ENCODE assay signal across 8 cellular contexts in genomic region chr10:3785251-3785848, GRCh38. TPM values are rescaled to one million over a fixed set of nuclear protein-coding genes. Genes with fewer than 3 reads are reported as not detected.
A peak's percentile ranks its signal among the peaks of the same experiment; 100 is the strongest.
DNase-seq lines count a peak whose midpoint lies in the region; ATAC-seq and TF ChIP-seq lines count a peak whose summit lies in the region.

No MANE protein-coding gene starts in this region.

- peak overlapping the region; percentile 100 for H3K9ac ChIP-seq in adipocyte (ENCODE audit: low read length)

- H3K4me3 ChIP-seq in adipocyte (ENCODE audit: low read length) = peak overlapping the region; percentile 96

- H3K36me3 ChIP-seq in adipocyte (ENCODE audit: control insufficient read depth, insufficient read depth, low read length, severe bottlenecking) = peaks cover 16% of the 10 kb centered on the region

- H3K27me3 Mint-ChIP-seq in type B pancreatic cell = peaks cover 7% of the 10 kb centered on the region

- H3K27me3 ChIP-seq in adipocyte (replicated peaks; ENCODE audit: control insufficient read depth, insufficient read depth, low read length) = no peaks in the 10 kb centered on the region

- peak overlapping the region; percentile 87 for H3K4me3 Mint-ChIP-seq in type B pancreatic cell

- DNase-seq in GM13977 (ENCODE audit: low spot score) (peak; percentile 100), NCI-H1436 (lab: John Stamatoyannopoulos, UW) (peak; percentile 97), SW 1271 (lab: John Stamatoyannopoulos, UW) (peak; percentile 81 to 87), adipocyte (ENCODE audit: low read depth) (peak; percentile 99), cardiac septum (ENCODE audit: low spot score) (peak; percentile 99), posterior cingulate gyrus (peak; percentile 96 to 100 (median 98)), type B pancreatic cell (ENCODE audit: extremely low spot score, unreplicated experiment) (peak; percentile 100)

- H3K4me1 ChIP-seq in adipocyte (ENCODE audit: control insufficient read depth, insufficient read depth, low read length) = peaks cover 22% of the 10 kb centered on the region

- intact Hi-C loops in cardiac septum (cut with DNase I) (loop anchor here (1.0 to 10.0 kb wide), 4 partner anchors 127 to 727 kb away; no protein-coding TSS in a partner anchor), posterior cingulate gyrus (cut with DNase I) (loop anchor here (10.0 kb wide), 3 partner anchors 311 to 869 kb away; no protein-coding TSS in a partner anchor)

- ATAC-seq in HG02852 (IDR thresholded peaks at IDR 0.05; ENCODE audit: unreplicated experiment) = peak; percentile 72

- peaks cover 32% of the 10 kb centered on the region for H3K4me1 Mint-ChIP-seq in type B pancreatic cell (ENCODE audit: unreplicated experiment)

- H3K9me3 ChIP-seq in adipocyte (ENCODE audit: control insufficient read depth, low read length) = no peaks in the 10 kb centered on the region

- peak overlapping the region; percentile 99 for H3K27ac Mint-ChIP-seq in type B pancreatic cell

- in situ Hi-C loops in GM13977 (cut with MboI; ENCODE audit: low pct_unique_long_range_greater_than_20kb, low sequenced_read_pairs, unreplicated experiment) = no loop called here

- no peaks in the 10 kb centered on the region for H3K9me3 Mint-ChIP-seq in type B pancreatic cell

- peaks cover 37% of the 10 kb centered on the region for H3K36me3 Mint-ChIP-seq in type B pancreatic cell

- TF ChIP-seq CTCF in GM13977 (IDR thresholded peaks at IDR 0.05; ENCODE audit: extremely low read depth, insufficient read depth, missing control alignments) = no peak
- no peak for TF ChIP-seq CTCF in type B pancreatic cell (conservative IDR thresholded peaks at IDR 0.05)

RNA-seq across cellular contexts. Expression of gene KLF6, which starts 0.3 kb away (rescaled TPM):
- 83.1 TPM for total RNA-seq in cardiac septum
- total RNA-seq in type B pancreatic cell (ENCODE audit: low replicate concordance) = 117 and 269 TPM in 2 replicates

Comparison
In these comparisons a context has a peak if more than half of its experiments do, and no peak if none do; other contexts are left out.
1. Peak in every context shown above with its lines: DNase-seq, ATAC-seq and H3K4me3 ChIP-seq.